ENCODE assay signal across 9 cellular contexts in genomic region chr1:40232444-40232843, GRCh38. TPM values are rescaled to one million over a fixed set of nuclear protein-coding genes. Genes with fewer than 3 reads are reported as not detected.
DNase-seq lines count a peak whose midpoint lies in the region; ATAC-seq lines count a peak whose summit lies in the region.
"Had no signal": no experiment of that assay in that cellular context is flagged by ENCODE, and none has a peak within 500 bp of the region (broad histone marks: within the 10 kb centered on the region; RNA-seq: fewer than 3 reads in every experiment).

No MANE protein-coding gene starts in this region.

- no peak overlapping the region for H2BK120ac ChIP-seq in neuronal stem cell (ENCODE audit: low read depth, low read length)

- H3K27me3 ChIP-seq in neuronal stem cell (ENCODE audit: control insufficient read depth in 3 of 3, insufficient read depth in 3 of 3, low read depth in 1 of 3, low read length in 3 of 3): no peaks in the 10 kb centered on the region

- H3K9me3 ChIP-seq in neuronal stem cell (replicated peaks in 1 of 2; ENCODE audit: control insufficient read depth in 2 of 2, insufficient read depth in 1 of 2, low read depth in 1 of 2, low read length in 2 of 2): no peaks in the 10 kb centered on the region

- no peak overlapping the region for H3K27ac ChIP-seq in neuronal stem cell (replicated peaks; ENCODE audit: low read length)

- no CpG with 5 or more reads among the region's 4 CpGs for WGBS in neuronal stem cell (ENCODE audit: extremely low coverage in 2 of 2, insufficient read length in 2 of 2, insufficient replicate concordance in 1 of 2), 2 donors

- H3K14ac ChIP-seq in neuronal stem cell (ENCODE audit: low read length): no peak overlapping the region

- peaks cover 47% of the 10 kb centered on the region for H3K36me3 Mint-ChIP-seq in T-helper 1 cell treated with Interleukin-12 subunit alpha and Interleukin-12 subunit beta and Interleukin-4 antibody, amounts not matched to agents 30 μg/mL and 1 μg/mL, for 36 hours (ENCODE audit: low read depth)

- H3K27me3 Mint-ChIP-seq in T-helper 1 cell treated with Interleukin-12 subunit alpha and Interleukin-12 subunit beta and Interleukin-4 antibody, amounts not matched to agents 30 μg/mL and 1 μg/mL, for 36 hours (ENCODE audit: low read depth): no peaks in the 10 kb centered on the region

- peaks cover 31% of the 10 kb centered on the region for H3K4me1 Mint-ChIP-seq in T-helper 1 cell treated with Interleukin-12 subunit alpha and Interleukin-12 subunit beta and Interleukin-4 antibody, amounts not matched to agents 30 μg/mL and 1 μg/mL, for 36 hours (ENCODE audit: low read depth)

- H3K36me3 ChIP-seq in neuronal stem cell (replicated peaks in 1 of 2; ENCODE audit: control insufficient read depth in 2 of 2, insufficient read depth in 2 of 2, low read length in 2 of 2): peaks cover 13 to 86% of the 10 kb centered on the region in 2 donors

- H3K4me3 Mint-ChIP-seq in T-helper 1 cell treated with Interleukin-12 subunit alpha and Interleukin-12 subunit beta and Interleukin-4 antibody, amounts not matched to agents 30 μg/mL and 1 μg/mL, for 36 hours: peak overlapping the region; percentile 21

- peak overlapping the region; percentile 31 for H3K23ac ChIP-seq in neuronal stem cell (ENCODE audit: low read depth, low read length, poor library complexity)

- no peak overlapping the region for H2AFZ ChIP-seq in neuronal stem cell (ENCODE audit: low read length)

- H3K4me2 ChIP-seq in neuronal stem cell (ENCODE audit: insufficient read depth, low read length, poor library complexity, severe bottlenecking): no peak overlapping the region

- H4K8ac ChIP-seq in neuronal stem cell (ENCODE audit: low read depth, low read length): no peak overlapping the region

- H3K4me1 ChIP-seq in neuronal stem cell (ENCODE audit: control insufficient read depth in 2 of 2, insufficient read depth in 1 of 2, low read depth in 1 of 2, low read length in 2 of 2): no peaks in the 10 kb centered on the region

- H3K9ac ChIP-seq in neuronal stem cell (ENCODE audit: low read depth, low read length, poor library complexity): no peak overlapping the region

- no peak overlapping the region for H2BK15ac ChIP-seq in neuronal stem cell (ENCODE audit: low read length)

- no peaks in the 10 kb centered on the region for H3K9me3 Mint-ChIP-seq in T-helper 1 cell treated with Interleukin-12 subunit alpha and Interleukin-12 subunit beta and Interleukin-4 antibody, amounts not matched to agents 30 μg/mL and 1 μg/mL, for 36 hours

- no peak overlapping the region for H3K4me3 ChIP-seq in neuronal stem cell (ENCODE audit: low read length in 2 of 2)

- no peak overlapping the region for H4K91ac ChIP-seq in neuronal stem cell (ENCODE audit: low read depth, low read length, poor library complexity)

- no peak overlapping the region for H2BK5ac ChIP-seq in neuronal stem cell (ENCODE audit: low read length)

- H3K18ac ChIP-seq in neuronal stem cell (ENCODE audit: low read length): no peak overlapping the region

- peak; percentile 88 for ATAC-seq in GM18519 (IDR thresholded peaks at IDR 0.05; ENCODE audit: low FRiP score, unreplicated experiment)
- peak; percentile 79 for ATAC-seq in HG02678 (IDR thresholded peaks at IDR 0.05; ENCODE audit: unreplicated experiment)
- ATAC-seq: HCT116 had no signal

- DNase-seq in neuronal stem cell (ENCODE audit: low spot score) (no peak), amygdala (lab: John Stamatoyannopoulos, UW) (no peak), cortex of kidney (lab: John Stamatoyannopoulos, UW) (no peak), NCI-H2081 treated with DMSO at 0.1 percent for 48 hours (lab: John Stamatoyannopoulos, UW) (no peak), LoVo (ENCODE audit: low spot score) (no peak)

- H3K4ac ChIP-seq in neuronal stem cell (ENCODE audit: low read length): no peak overlapping the region

- H3K79me1 ChIP-seq in neuronal stem cell (ENCODE audit: low read depth, low read length): no peaks in the 10 kb centered on the region

- no peak overlapping the region for H2BK12ac ChIP-seq in neuronal stem cell (ENCODE audit: low read length)

- H2AK5ac ChIP-seq in neuronal stem cell (ENCODE audit: low read depth, low read length): no peak overlapping the region

- H3K27ac Mint-ChIP-seq in T-helper 1 cell treated with Interleukin-12 subunit alpha and Interleukin-12 subunit beta and Interleukin-4 antibody, amounts not matched to agents 30 μg/mL and 1 μg/mL, for 36 hours: peak overlapping the region; percentile 72

RNA-seq across cellular contexts. Expression of gene TMCO2, which starts 15.3 kb away (rescaled TPM):
- not detected for polyA plus RNA-seq in neuronal stem cell (2013, experiment 1 of 2)
- polyA plus RNA-seq in neuronal stem cell (2013, experiment 2 of 2): not detected

RNA-seq across cellular contexts. Expression of gene ZMPSTE24, which starts 25.6 kb away (rescaled TPM):
- polyA plus RNA-seq in neuronal stem cell (2013, experiment 1 of 2): 16.6 TPM
- polyA plus RNA-seq in neuronal stem cell (2013, experiment 2 of 2): 17.6 TPM
